Comparison of ENCODE assay signal across 8 cellular contexts in the genomic region with DNA sequence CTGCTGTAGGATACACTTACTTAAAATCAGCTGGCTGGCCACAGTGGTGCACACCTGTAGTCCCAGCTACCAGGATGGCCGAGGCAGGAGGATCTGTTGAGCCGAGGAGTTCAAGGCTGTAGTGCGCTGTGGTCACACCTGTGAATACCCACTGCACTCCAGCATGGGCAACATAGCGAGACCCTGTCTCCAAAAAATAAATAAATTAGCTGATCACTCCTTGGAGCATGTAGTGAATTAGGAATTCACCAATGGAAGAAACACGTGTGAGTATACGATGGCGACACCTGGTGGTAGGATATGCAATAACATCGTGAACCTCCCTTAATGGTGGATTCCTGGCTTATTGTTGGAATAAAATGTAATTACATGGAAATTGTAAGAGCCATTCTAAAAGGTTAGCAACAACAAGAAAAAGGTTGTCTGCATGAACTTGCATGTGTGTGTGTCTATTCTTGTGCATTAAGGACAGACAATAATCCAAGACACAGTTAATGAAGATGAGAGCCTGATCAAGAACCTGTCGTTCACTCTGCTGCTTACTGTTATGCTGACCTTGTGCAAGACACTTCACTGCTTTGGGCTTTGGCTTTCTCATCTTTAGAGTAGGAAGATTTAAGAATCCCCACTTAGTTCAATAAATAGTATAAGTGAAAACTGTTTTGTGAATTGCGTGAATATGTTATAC. TPM values are rescaled to one million over a fixed set of nuclear protein-coding genes. Genes with fewer than 3 reads are reported as not detected.
DNase-seq lines count a peak whose midpoint lies in the region; FAIRE-seq and TF ChIP-seq lines count a peak whose summit lies in the region.

No MANE protein-coding gene starts in this region.

- DNase-seq in AG04450 (ENCODE audit: low read depth, low spot score) (peak; percentile 44), GM18507 (ENCODE audit: extremely low spot score, insufficient read length, low read depth) (peak; percentile 14), NCI-H446 (lab: John Stamatoyannopoulos, UW) (peak; percentile 55 to 72), mesenchymal stem cell (peak; percentile 63), GM19240 (ENCODE audit: insufficient read length, low spot score) (no peak)
- peak; percentile 49 for DNase-seq in activated CD4-positive, alpha-beta T cell treated with anti-CD3 and anti-CD28 coated beads, Interleukin-2, amount 50 U/mL, for 1 hour
- peak; percentile 44 for DNase-seq in effector CD4-positive, alpha-beta T cell
- peak; percentile 7 to 24 for DNase-seq in stimulated activated CD8-positive, alpha-beta memory T cell treated with anti-CD3 and anti-CD28 coated beads, Interleukin-7, amount 100 ng/mL, for 4 hours (ENCODE audit: low read depth in 2 of 2)

- CTCF ChIA-PET in AG04450 (lab: Charles Lee) = interaction anchor here (0.6 to 6.4 kb wide), 20 partner anchors 11 to 382 kb away, joined by 3 to 160 read pairs (median 3); no protein-coding TSS in a partner anchor

- peak; percentile 83 for TF ChIP-seq CTCF in AG04450 (IDR thresholded peaks at IDR 0.05; ENCODE audit: low read depth, low read length)

- H3K79me1 ChIP-seq in mesenchymal stem cell (replicated peaks; ENCODE audit: low read length, poor library complexity, severe bottlenecking) = no peaks in the 10 kb centered on the region

- H2BK120ac ChIP-seq in mesenchymal stem cell (ENCODE audit: low read depth, low read length) = no peak overlapping the region

- H4K91ac ChIP-seq in mesenchymal stem cell (ENCODE audit: low read length) = no peak overlapping the region

- peak; percentile 81 for FAIRE-seq in GM18507 (lab: Jason Lieb, UNC)

- H3K4me3 ChIP-seq in AG04450 (ENCODE audit: low read depth, low read length) = no peak overlapping the region
- H3K4me3 ChIP-seq in mesenchymal stem cell (ENCODE audit: insufficient read depth in 1 of 2, low read depth in 1 of 2, low read length in 2 of 2) = no peak overlapping the region

- H3K9me3 ChIP-seq in AG04450 (ENCODE audit: control insufficient read depth, insufficient read depth, low read length) (no peaks in the 10 kb centered on the region), mesenchymal stem cell (ENCODE audit: control insufficient read depth, low read length) (no peaks in the 10 kb centered on the region)

- no peak overlapping the region for H3K27ac ChIP-seq in AG04450 (ENCODE audit: low read depth, low read length)
- H3K27ac ChIP-seq in mesenchymal stem cell (ENCODE audit: low read length, poor library complexity, severe bottlenecking) = no peak overlapping the region

- no peak overlapping the region for H3K18ac ChIP-seq in mesenchymal stem cell (ENCODE audit: low read depth in 1 of 2, low read length in 2 of 2)

- H2BK12ac ChIP-seq in mesenchymal stem cell (ENCODE audit: low read length in 2 of 2) = no peak overlapping the region

- no peak overlapping the region for H2AK5ac ChIP-seq in mesenchymal stem cell (ENCODE audit: low read length, severe bottlenecking)

- no peak overlapping the region for H2AFZ ChIP-seq in mesenchymal stem cell (ENCODE audit: low read depth, low read length)

- H3K14ac ChIP-seq in mesenchymal stem cell (ENCODE audit: low read length in 2 of 2) = no peak overlapping the region

- no peaks in the 10 kb centered on the region for H3K4me1 ChIP-seq in mesenchymal stem cell (ENCODE audit: control insufficient read depth, insufficient read depth, low read depth, low read length)

- H4K8ac ChIP-seq in mesenchymal stem cell (ENCODE audit: low read length) = peak overlapping the region; percentile 24

- H3K23ac ChIP-seq in mesenchymal stem cell (ENCODE audit: low read length in 2 of 2) = no peak overlapping the region

- no peak overlapping the region for H3K9ac ChIP-seq in mesenchymal stem cell (ENCODE audit: low read length)

- H3K27me3 ChIP-seq in AG04450 (ENCODE audit: control insufficient read depth, insufficient read depth, low read length) (no peaks in the 10 kb centered on the region), mesenchymal stem cell (ENCODE audit: control insufficient read depth in 1 of 2, insufficient read depth in 1 of 2, low read length in 2 of 2) (no peaks in the 10 kb centered on the region)

- 49% methylated on average over 8 of the region's 10 CpGs for WGBS in mesenchymal stem cell

- no peak overlapping the region for H3K4ac ChIP-seq in mesenchymal stem cell (ENCODE audit: low read depth in 1 of 2, low read length in 2 of 2)

- no peak overlapping the region for H3K4me2 ChIP-seq in mesenchymal stem cell (ENCODE audit: low read length, poor library complexity, severe bottlenecking)

- H2BK15ac ChIP-seq in mesenchymal stem cell (ENCODE audit: low read depth, poor library complexity, severe bottlenecking) = no peak overlapping the region

- POLR2A ChIA-PET in AG04450 (lab: Yijun Ruan, JAX) = interaction anchor here (0.6 to 1.6 kb wide), 3 partner anchors 55 to 193 kb away, joined by 3 to 4 read pairs (median 3); no protein-coding TSS in a partner anchor

- no peak overlapping the region for H2BK5ac ChIP-seq in mesenchymal stem cell (ENCODE audit: low read depth, low read length, poor library complexity, severe bottlenecking)

- H3K36me3 ChIP-seq in mesenchymal stem cell (ENCODE audit: control insufficient read depth in 1 of 2, insufficient read depth in 2 of 2, low read depth in 1 of 2, low read length in 2 of 2) = no peaks in the 10 kb centered on the region

RNA-seq across cellular contexts. Expression of a gene that starts 38.6 kb away (rescaled TPM):
- 25.4 and 45.8 TPM in 2 replicates for polyA plus RNA-seq in AG04450 (2011; rRNA removed)
- polyA minus RNA-seq in AG04450 (2011; rRNA and poly(A)+ RNA removed) = 5.6 and 10.1 TPM in 2 replicates
- 70.6 TPM for polyA plus RNA-seq in mesenchymal stem cell (2013, experiment 1 of 2)
- polyA plus RNA-seq in mesenchymal stem cell (2013, experiment 2 of 2) = 71.2 TPM
